8 cellular contexts compared by ENCODE assay signal in the genomic region with DNA sequence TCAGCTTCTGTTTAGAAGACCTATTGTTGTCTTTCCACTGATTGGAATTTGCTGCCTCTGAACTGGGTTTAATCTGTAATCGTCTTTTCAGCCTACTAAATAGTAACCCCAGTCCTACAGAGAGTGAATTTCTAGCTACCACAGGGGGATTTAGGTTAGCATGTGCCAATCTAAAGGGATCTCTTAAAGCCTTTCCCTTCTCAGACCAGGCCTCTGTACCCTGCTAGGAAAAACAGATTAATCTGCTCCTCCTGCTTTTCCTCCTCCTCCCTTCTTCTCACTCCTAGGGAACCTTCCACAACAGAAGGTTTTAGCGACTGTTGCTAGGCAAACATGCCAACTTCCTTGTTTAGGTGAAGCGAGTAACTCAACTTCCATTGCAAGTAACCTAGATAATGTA. TPM values are rescaled to one million over a fixed set of nuclear protein-coding genes. Genes with fewer than 3 reads are reported as not detected.
DNase-seq lines count a peak whose midpoint lies in the region; ATAC-seq and TF ChIP-seq lines count a peak whose summit lies in the region.

No MANE protein-coding gene starts in this region.

- peak overlapping the region; percentile 95 for H3K4me3 Mint-ChIP-seq in endothelial cell (ENCODE audit: unreplicated experiment)
- H3K4me3 Mint-ChIP-seq in natural killer cell treated with Interleukin-12 subunit alpha and Interleukin-12 subunit beta and Interleukin-15 and Interleukin-18, amount 100 ng/mL, for 72 hours: peak overlapping the region; percentile 94

- no peaks in the 10 kb centered on the region for H3K9me3 Mint-ChIP-seq in endothelial cell (ENCODE audit: unreplicated experiment)
- no peaks in the 10 kb centered on the region for H3K9me3 Mint-ChIP-seq in natural killer cell treated with Interleukin-12 subunit alpha and Interleukin-12 subunit beta and Interleukin-15 and Interleukin-18, amount 100 ng/mL, for 72 hours

- no peak overlapping the region for H3K4me3 ChIP-seq in H7 (ENCODE audit: insufficient read depth, low read depth, low read length)

- DNase-seq in H7 (peak; percentile 38), SK-N-DZ (ENCODE audit: low spot score) (peak; percentile 28), endothelial cell (ENCODE audit: low spot score) (peak; percentile 40)
- DNase-seq in natural killer cell treated with Interleukin-12 subunit alpha and Interleukin-12 subunit beta and Interleukin-15 and Interleukin-18, amount 100 ng/mL, for 72 hours (ENCODE audit: low spot score): no peak
- DNase-seq in activated CD8-positive, alpha-beta memory T cell treated with anti-CD3 and anti-CD28 coated beads, Interleukin-2, amount 50 U/mL, for 4 hours: no peak

- no peaks in the 10 kb centered on the region for H3K27me3 ChIP-seq in H7 (ENCODE audit: control insufficient read depth, insufficient read depth, low read length)

- TF ChIP-seq CTCF in 22Rv1 (IDR thresholded peaks at IDR 0.05): no peak
- TF ChIP-seq CTCF in endothelial cell (IDR thresholded peaks at IDR 0.05; ENCODE audit: unreplicated experiment): no peak

- ATAC-seq in natural killer cell treated with Interleukin-12 subunit alpha and Interleukin-12 subunit beta and Interleukin-15 and Interleukin-18, amount 100 ng/mL, for 72 hours: no peak
- ATAC-seq in GM19035 (IDR thresholded peaks at IDR 0.05; ENCODE audit: unreplicated experiment) (no peak), HG03139 (IDR thresholded peaks at IDR 0.05; ENCODE audit: unreplicated experiment) (no peak)

- peaks cover 31% of the 10 kb centered on the region for H3K4me1 Mint-ChIP-seq in endothelial cell (ENCODE audit: unreplicated experiment)
- H3K4me1 Mint-ChIP-seq in natural killer cell treated with Interleukin-12 subunit alpha and Interleukin-12 subunit beta and Interleukin-15 and Interleukin-18, amount 100 ng/mL, for 72 hours (ENCODE audit: low read depth in 2 of 2): peaks cover 37 to 42% of the 10 kb centered on the region in 2 donors

- H3K36me3 Mint-ChIP-seq in endothelial cell (ENCODE audit: low read depth, unreplicated experiment): peaks cover 14% of the 10 kb centered on the region
- H3K36me3 Mint-ChIP-seq in natural killer cell treated with Interleukin-12 subunit alpha and Interleukin-12 subunit beta and Interleukin-15 and Interleukin-18, amount 100 ng/mL, for 72 hours: peaks cover 8% of the 10 kb centered on the region

- H3K36me3 ChIP-seq in H7 (replicated peaks; ENCODE audit: control insufficient read depth, insufficient read depth, low read length): no peaks in the 10 kb centered on the region; the same call in 1 of the 2 replicates

- H3K27ac Mint-ChIP-seq in endothelial cell (ENCODE audit: unreplicated experiment): peak overlapping the region; percentile 99
- peak overlapping the region; percentile 86 to 96 for H3K27ac Mint-ChIP-seq in natural killer cell treated with Interleukin-12 subunit alpha and Interleukin-12 subunit beta and Interleukin-15 and Interleukin-18, amount 100 ng/mL, for 72 hours

- H3K27ac ChIP-seq in 22Rv1: peak overlapping the region; percentile 78

- peaks cover 22% of the 10 kb centered on the region for H3K27me3 Mint-ChIP-seq in endothelial cell (ENCODE audit: unreplicated experiment)
- no peaks in the 10 kb centered on the region for H3K27me3 Mint-ChIP-seq in natural killer cell treated with Interleukin-12 subunit alpha and Interleukin-12 subunit beta and Interleukin-15 and Interleukin-18, amount 100 ng/mL, for 72 hours

RNA-seq across cellular contexts. Expression of gene RC3H1, which starts 1.3 kb away (rescaled TPM):
- 18.9 and 19.6 TPM in 2 replicates for total RNA-seq in H7 (2014; rRNA removed; shearing (Covaris generic))
- polyA plus RNA-seq in SK-N-DZ (2014; cell fraction: cytosol; rRNA removed): 5.4 and 6.2 TPM in 2 replicates
- polyA plus RNA-seq in SK-N-DZ (2014; cell fraction: nucleus; rRNA removed): 6.3 and 6.8 TPM in 2 replicates
- total RNA-seq in endothelial cell (ENCODE audit: unreplicated experiment): 56.7 TPM
- total RNA-seq in natural killer cell treated with Interleukin-12 subunit alpha and Interleukin-12 subunit beta and Interleukin-15 and Interleukin-18, amount 100 ng/mL, for 72 hours: 10 to 100 TPM; 53.2 to 65.4 TPM

Comparison
In these comparisons a context has a peak if more than half of its experiments do, and no peak if none do; other contexts are left out.
1. DNase-seq: peak in H7 (single experiment), SK-N-DZ (single experiment) and endothelial cell (single experiment); none in natural killer cell treated with Interleukin-12 subunit alpha and Interleukin-12 subunit beta and Interleukin-15 and Interleukin-18, amount 100 ng/mL, for 72 hours (single experiment) and activated CD8-positive, alpha-beta memory T cell treated with anti-CD3 and anti-CD28 coated beads, Interleukin-2, amount 50 U/mL, for 4 hours (single experiment).